ENCODE assay signal across 2 cellular contexts in the genomic region with DNA sequence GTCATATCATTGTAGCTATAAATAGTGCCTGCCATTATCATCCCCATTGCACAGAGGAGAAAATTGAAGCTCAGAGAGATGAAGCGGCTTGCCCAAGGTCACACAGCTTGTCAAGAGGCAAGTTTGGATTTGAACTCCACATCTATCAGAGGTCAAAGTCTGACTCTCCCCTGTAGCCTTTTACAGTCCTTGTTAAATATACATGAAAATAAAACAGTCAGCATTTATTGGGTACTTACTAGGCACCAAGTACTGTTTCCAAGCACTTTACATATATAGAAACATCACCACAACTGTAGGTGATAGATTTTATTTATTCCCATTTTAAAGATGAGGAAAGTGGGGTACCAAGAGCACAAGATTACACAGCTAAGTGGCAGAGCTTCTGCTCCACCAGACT.
TF ChIP-seq lines count a peak whose summit lies in the region.

No MANE protein-coding gene starts in this region.

TF ChIP-seq in SK-N-SH, 30 proteins besides CTCF, POLR2A, EP300 and RAD21 (continued from another document):
- TF ChIP-seq, protein P1, sequence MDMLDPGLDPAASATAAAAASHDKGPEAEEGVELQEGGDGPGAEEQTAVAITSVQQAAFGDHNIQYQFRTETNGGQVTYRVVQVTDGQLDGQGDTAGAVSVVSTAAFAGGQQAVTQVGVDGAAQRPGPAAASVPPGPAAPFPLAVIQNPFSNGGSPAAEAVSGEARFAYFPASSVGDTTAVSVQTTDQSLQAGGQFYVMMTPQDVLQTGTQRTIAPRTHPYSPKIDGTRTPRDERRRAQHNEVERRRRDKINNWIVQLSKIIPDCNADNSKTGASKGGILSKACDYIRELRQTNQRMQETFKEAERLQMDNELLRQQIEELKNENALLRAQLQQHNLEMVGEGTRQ (IDR thresholded peaks at IDR 0.05; ENCODE audit: borderline replicate concordance, low read depth, low read length) = no peak
- TF ChIP-seq GABPA (IDR thresholded peaks at IDR 0.05; ENCODE audit: low read depth) = no peak
- no peak for TF ChIP-seq FOXM1 (IDR thresholded peaks at IDR 0.05; ENCODE audit: low read depth)
- no peak for TF ChIP-seq POLR2AphosphoS5 (IDR thresholded peaks at IDR 0.05; ENCODE audit: low read depth, low read length)
- peak; percentile 16 for TF ChIP-seq CHD2 (IDR thresholded peaks at IDR 0.05; ENCODE audit: low read length, partially characterized antibody)
- TF ChIP-seq MXI1 (IDR thresholded peaks at IDR 0.05; ENCODE audit: low read depth, low read length) = no peak
- TF ChIP-seq, protein P2, sequence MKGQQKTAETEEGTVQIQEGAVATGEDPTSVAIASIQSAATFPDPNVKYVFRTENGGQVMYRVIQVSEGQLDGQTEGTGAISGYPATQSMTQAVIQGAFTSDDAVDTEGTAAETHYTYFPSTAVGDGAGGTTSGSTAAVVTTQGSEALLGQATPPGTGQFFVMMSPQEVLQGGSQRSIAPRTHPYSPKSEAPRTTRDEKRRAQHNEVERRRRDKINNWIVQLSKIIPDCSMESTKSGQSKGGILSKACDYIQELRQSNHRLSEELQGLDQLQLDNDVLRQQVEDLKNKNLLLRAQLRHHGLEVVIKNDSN (IDR thresholded peaks at IDR 0.05; ENCODE audit: borderline replicate concordance, low read depth) = no peak
- TF ChIP-seq, protein P3, sequence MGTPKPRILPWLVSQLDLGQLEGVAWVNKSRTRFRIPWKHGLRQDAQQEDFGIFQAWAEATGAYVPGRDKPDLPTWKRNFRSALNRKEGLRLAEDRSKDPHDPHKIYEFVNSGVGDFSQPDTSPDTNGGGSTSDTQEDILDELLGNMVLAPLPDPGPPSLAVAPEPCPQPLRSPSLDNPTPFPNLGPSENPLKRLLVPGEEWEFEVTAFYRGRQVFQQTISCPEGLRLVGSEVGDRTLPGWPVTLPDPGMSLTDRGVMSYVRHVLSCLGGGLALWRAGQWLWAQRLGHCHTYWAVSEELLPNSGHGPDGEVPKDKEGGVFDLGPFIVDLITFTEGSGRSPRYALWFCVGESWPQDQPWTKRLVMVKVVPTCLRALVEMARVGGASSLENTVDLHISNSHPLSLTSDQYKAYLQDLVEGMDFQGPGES (IDR thresholded peaks at IDR 0.05; ENCODE audit: low read depth, low read length) = no peak

TF ChIP-seq in SK-N-SH treated with all-trans-retinoic acid at 6 μM for 48 hours, 23 proteins besides CTCF, POLR2A, EP300 and RAD21 (continued from another document):
- TF ChIP-seq, protein P4, sequence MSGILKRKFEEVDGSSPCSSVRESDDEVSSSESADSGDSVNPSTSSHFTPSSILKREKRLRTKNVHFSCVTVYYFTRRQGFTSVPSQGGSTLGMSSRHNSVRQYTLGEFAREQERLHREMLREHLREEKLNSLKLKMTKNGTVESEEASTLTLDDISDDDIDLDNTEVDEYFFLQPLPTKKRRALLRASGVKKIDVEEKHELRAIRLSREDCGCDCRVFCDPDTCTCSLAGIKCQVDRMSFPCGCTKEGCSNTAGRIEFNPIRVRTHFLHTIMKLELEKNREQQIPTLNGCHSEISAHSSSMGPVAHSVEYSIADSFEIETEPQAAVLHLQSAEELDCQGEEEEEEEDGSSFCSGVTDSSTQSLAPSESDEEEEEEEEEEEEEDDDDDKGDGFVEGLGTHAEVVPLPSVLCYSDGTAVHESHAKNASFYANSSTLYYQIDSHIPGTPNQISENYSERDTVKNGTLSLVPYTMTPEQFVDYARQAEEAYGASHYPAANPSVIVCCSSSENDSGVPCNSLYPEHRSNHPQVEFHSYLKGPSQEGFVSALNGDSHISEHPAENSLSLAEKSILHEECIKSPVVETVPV (CRISPR knock-in tag; IDR thresholded peaks at IDR 0.05) = no peak
- TF ChIP-seq GLIS3 (CRISPR knock-in tag; IDR thresholded peaks at IDR 0.05) (no peak), PPARA (CRISPR knock-in tag; IDR thresholded peaks at IDR 0.05; ENCODE audit: borderline replicate concordance) (no peak), ZNF565 (CRISPR knock-in tag; conservative IDR thresholded peaks at IDR 0.05; ENCODE audit: low read depth) (no peak)
- TF ChIP-seq, protein P5, sequence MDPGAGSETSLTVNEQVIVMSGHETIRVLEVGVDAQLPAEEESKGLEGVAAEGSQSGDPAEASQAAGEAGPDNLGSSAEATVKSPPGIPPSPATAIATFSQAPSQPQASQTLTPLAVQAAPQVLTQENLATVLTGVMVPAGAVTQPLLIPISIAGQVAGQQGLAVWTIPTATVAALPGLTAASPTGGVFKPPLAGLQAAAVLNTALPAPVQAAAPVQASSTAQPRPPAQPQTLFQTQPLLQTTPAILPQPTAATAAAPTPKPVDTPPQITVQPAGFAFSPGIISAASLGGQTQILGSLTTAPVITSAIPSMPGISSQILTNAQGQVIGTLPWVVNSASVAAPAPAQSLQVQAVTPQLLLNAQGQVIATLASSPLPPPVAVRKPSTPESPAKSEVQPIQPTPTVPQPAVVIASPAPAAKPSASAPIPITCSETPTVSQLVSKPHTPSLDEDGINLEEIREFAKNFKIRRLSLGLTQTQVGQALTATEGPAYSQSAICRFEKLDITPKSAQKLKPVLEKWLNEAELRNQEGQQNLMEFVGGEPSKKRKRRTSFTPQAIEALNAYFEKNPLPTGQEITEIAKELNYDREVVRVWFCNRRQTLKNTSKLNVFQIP (CRISPR knock-in tag; IDR thresholded peaks at IDR 0.05; ENCODE audit: borderline replicate concordance, low read depth) = no peak
